ENCODE assay signal across 1 cellular context in the genomic region with DNA sequence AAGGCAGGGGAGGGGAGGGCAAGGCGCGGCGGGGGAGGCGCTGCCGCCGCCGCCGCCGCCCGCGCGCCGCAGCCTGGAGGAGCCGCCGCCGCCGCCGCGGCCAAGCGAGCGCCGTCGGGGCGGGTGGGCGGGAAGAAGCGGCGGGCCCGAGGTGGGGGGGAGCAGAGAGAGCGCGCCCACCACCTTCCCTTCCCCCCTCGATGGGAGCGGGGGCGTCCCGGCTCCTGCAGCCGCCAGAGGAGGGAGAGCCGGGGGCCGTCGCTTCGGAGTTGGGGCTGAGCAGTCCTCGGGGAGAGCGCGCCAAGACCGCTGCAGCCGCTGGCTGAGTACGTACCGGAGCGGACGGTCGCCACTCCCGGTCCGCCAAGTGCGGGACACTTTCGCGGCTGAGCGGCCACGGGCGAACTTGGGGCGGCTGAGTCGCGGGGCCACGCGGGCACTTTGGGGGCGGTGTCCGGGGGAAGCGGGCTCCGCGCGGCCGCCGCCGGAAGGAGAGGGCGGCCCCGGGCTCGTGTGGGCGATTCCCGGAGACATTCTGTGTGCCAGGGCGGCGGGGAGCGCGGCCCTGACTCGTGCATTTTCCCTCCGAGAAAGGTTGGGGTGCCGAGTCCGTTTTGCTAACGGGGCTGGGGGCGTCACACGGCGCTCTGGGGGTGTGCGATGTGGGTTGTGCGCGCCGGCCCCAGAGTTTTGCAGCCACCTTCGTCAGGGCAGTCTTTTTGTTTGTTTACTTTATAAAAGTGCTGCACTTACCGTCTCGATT.
TF ChIP-seq lines count a peak whose summit lies in the region.

A gene with protein sequence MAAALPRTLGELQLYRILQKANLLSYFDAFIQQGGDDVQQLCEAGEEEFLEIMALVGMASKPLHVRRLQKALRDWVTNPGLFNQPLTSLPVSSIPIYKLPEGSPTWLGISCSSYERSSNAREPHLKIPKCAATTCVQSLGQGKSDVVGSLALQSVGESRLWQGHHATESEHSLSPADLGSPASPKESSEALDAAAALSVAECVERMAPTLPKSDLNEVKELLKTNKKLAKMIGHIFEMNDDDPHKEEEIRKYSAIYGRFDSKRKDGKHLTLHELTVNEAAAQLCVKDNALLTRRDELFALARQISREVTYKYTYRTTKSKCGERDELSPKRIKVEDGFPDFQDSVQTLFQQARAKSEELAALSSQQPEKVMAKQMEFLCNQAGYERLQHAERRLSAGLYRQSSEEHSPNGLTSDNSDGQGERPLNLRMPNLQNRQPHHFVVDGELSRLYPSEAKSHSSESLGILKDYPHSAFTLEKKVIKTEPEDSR (plus strand): TSS at position 49 of the 763 bp plus-strand sequence. CDS start 10,094 bp downstream, outside the sequence.

TF ChIP-seq in WTC11, 78 proteins besides CTCF, POLR2A, EP300 and RAD21 (continued from another document and continues in another):
- TF ChIP-seq, protein P1, sequence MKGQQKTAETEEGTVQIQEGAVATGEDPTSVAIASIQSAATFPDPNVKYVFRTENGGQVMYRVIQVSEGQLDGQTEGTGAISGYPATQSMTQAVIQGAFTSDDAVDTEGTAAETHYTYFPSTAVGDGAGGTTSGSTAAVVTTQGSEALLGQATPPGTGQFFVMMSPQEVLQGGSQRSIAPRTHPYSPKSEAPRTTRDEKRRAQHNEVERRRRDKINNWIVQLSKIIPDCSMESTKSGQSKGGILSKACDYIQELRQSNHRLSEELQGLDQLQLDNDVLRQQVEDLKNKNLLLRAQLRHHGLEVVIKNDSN (CRISPR knock-in tag; IDR thresholded peaks at IDR 0.05): 0 out of 2 replicates have a peak, but pooled peaks have one; percentile 7
- TF ChIP-seq FOXK1 (CRISPR knock-in tag; IDR thresholded peaks at IDR 0.05) (0 out of 2 replicates have a peak, but pooled peaks have one; percentile 6), TP53 (CRISPR knock-in tag; IDR thresholded peaks at IDR 0.05) (no peak), FOXP1 (CRISPR knock-in tag; IDR thresholded peaks at IDR 0.05; ENCODE audit: borderline replicate concordance) (peak; percentile 63; the same call in 1 of the 2 replicates), KAT7 (CRISPR knock-in tag; IDR thresholded peaks at IDR 0.05; ENCODE audit: borderline replicate concordance) (no peak), EMX1 (CRISPR knock-in tag; IDR thresholded peaks at IDR 0.05) (no peak), NR1H2 (CRISPR knock-in tag; IDR thresholded peaks at IDR 0.05) (no peak), JUN (CRISPR knock-in tag; IDR thresholded peaks at IDR 0.05) (no peak), SOX15 (CRISPR knock-in tag; IDR thresholded peaks at IDR 0.05) (no peak), FOXJ3 (CRISPR knock-in tag; IDR thresholded peaks at IDR 0.05; ENCODE audit: borderline replicate concordance) (no peak), IRF2 (CRISPR knock-in tag; IDR thresholded peaks at IDR 0.05; ENCODE audit: borderline replicate concordance, low read depth) (no peak), TEAD4 (CRISPR knock-in tag; IDR thresholded peaks at IDR 0.05) (no peak), GABPB1 (CRISPR knock-in tag; IDR thresholded peaks at IDR 0.05) (peak; percentile 28; the same call in 1 of the 2 replicates), MXD4 (CRISPR knock-in tag; IDR thresholded peaks at IDR 0.05; ENCODE audit: borderline replicate concordance) (no peak), ZNF671 (CRISPR knock-in tag; IDR thresholded peaks at IDR 0.05) (no peak), RORB (CRISPR knock-in tag; IDR thresholded peaks at IDR 0.05) (no peak), NR2C2 (CRISPR knock-in tag; IDR thresholded peaks at IDR 0.05) (no peak), CREB1 (CRISPR knock-in tag; IDR thresholded peaks at IDR 0.05) (no peak), ZNF396 (CRISPR knock-in tag; IDR thresholded peaks at IDR 0.05; ENCODE audit: borderline replicate concordance) (no peak), NFATC4 (CRISPR knock-in tag; IDR thresholded peaks at IDR 0.05) (no peak), NFE2L1 (CRISPR knock-in tag; IDR thresholded peaks at IDR 0.05) (no peak), ESRRA (CRISPR knock-in tag; IDR thresholded peaks at IDR 0.05; ENCODE audit: borderline replicate concordance) (no peak), TEAD1 (CRISPR knock-in tag; IDR thresholded peaks at IDR 0.05) (no peak), JAZF1 (CRISPR knock-in tag; IDR thresholded peaks at IDR 0.05) (no peak), ELF4 (CRISPR knock-in tag; IDR thresholded peaks at IDR 0.05; ENCODE audit: low read depth) (no peak)
- TF ChIP-seq, protein P2, sequence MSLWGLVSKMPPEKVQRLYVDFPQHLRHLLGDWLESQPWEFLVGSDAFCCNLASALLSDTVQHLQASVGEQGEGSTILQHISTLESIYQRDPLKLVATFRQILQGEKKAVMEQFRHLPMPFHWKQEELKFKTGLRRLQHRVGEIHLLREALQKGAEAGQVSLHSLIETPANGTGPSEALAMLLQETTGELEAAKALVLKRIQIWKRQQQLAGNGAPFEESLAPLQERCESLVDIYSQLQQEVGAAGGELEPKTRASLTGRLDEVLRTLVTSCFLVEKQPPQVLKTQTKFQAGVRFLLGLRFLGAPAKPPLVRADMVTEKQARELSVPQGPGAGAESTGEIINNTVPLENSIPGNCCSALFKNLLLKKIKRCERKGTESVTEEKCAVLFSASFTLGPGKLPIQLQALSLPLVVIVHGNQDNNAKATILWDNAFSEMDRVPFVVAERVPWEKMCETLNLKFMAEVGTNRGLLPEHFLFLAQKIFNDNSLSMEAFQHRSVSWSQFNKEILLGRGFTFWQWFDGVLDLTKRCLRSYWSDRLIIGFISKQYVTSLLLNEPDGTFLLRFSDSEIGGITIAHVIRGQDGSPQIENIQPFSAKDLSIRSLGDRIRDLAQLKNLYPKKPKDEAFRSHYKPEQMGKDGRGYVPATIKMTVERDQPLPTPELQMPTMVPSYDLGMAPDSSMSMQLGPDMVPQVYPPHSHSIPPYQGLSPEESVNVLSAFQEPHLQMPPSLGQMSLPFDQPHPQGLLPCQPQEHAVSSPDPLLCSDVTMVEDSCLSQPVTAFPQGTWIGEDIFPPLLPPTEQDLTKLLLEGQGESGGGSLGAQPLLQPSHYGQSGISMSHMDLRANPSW (CRISPR knock-in tag; conservative IDR thresholded peaks at IDR 0.05; ENCODE audit: low read depth): no peak
- TF ChIP-seq, protein P3, sequence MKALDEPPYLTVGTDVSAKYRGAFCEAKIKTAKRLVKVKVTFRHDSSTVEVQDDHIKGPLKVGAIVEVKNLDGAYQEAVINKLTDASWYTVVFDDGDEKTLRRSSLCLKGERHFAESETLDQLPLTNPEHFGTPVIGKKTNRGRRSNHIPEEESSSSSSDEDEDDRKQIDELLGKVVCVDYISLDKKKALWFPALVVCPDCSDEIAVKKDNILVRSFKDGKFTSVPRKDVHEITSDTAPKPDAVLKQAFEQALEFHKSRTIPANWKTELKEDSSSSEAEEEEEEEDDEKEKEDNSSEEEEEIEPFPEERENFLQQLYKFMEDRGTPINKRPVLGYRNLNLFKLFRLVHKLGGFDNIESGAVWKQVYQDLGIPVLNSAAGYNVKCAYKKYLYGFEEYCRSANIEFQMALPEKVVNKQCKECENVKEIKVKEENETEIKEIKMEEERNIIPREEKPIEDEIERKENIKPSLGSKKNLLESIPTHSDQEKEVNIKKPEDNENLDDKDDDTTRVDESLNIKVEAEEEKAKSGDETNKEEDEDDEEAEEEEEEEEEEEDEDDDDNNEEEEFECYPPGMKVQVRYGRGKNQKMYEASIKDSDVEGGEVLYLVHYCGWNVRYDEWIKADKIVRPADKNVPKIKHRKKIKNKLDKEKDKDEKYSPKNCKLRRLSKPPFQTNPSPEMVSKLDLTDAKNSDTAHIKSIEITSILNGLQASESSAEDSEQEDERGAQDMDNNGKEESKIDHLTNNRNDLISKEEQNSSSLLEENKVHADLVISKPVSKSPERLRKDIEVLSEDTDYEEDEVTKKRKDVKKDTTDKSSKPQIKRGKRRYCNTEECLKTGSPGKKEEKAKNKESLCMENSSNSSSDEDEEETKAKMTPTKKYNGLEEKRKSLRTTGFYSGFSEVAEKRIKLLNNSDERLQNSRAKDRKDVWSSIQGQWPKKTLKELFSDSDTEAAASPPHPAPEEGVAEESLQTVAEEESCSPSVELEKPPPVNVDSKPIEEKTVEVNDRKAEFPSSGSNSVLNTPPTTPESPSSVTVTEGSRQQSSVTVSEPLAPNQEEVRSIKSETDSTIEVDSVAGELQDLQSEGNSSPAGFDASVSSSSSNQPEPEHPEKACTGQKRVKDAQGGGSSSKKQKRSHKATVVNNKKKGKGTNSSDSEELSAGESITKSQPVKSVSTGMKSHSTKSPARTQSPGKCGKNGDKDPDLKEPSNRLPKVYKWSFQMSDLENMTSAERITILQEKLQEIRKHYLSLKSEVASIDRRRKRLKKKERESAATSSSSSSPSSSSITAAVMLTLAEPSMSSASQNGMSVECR (CRISPR knock-in tag; IDR thresholded peaks at IDR 0.05; ENCODE audit: borderline replicate concordance): peak; percentile 44; the same call in 1 of the 2 replicates
- TF ChIP-seq, protein P4, sequence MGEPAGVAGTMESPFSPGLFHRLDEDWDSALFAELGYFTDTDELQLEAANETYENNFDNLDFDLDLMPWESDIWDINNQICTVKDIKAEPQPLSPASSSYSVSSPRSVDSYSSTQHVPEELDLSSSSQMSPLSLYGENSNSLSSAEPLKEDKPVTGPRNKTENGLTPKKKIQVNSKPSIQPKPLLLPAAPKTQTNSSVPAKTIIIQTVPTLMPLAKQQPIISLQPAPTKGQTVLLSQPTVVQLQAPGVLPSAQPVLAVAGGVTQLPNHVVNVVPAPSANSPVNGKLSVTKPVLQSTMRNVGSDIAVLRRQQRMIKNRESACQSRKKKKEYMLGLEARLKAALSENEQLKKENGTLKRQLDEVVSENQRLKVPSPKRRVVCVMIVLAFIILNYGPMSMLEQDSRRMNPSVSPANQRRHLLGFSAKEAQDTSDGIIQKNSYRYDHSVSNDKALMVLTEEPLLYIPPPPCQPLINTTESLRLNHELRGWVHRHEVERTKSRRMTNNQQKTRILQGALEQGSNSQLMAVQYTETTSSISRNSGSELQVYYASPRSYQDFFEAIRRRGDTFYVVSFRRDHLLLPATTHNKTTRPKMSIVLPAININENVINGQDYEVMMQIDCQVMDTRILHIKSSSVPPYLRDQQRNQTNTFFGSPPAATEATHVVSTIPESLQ (CRISPR knock-in tag; IDR thresholded peaks at IDR 0.05): no peak
- TF ChIP-seq, protein P5, sequence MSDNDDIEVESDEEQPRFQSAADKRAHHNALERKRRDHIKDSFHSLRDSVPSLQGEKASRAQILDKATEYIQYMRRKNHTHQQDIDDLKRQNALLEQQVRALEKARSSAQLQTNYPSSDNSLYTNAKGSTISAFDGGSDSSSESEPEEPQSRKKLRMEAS (CRISPR knock-in tag; IDR thresholded peaks at IDR 0.05): peak; percentile 26; the same call in 1 of the 2 replicates
- TF ChIP-seq, protein P6, sequence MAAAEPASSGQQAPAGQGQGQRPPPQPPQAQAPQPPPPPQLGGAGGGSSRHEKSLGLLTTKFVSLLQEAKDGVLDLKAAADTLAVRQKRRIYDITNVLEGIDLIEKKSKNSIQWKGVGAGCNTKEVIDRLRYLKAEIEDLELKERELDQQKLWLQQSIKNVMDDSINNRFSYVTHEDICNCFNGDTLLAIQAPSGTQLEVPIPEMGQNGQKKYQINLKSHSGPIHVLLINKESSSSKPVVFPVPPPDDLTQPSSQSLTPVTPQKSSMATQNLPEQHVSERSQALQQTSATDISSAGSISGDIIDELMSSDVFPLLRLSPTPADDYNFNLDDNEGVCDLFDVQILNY (CRISPR knock-in tag; IDR thresholded peaks at IDR 0.05): peak; percentile 39; the same call in 1 of the 2 replicates
- TF ChIP-seq, protein P7, sequence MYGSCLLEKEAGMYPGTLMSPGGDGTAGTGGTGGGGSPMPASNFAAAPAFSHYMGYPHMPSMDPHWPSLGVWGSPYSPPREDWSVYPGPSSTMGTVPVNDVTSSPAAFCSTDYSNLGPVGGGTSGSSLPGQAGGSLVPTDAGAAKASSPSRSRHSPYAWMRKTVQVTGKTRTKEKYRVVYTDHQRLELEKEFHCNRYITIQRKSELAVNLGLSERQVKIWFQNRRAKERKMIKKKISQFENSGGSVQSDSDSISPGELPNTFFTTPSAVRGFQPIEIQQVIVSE (CRISPR knock-in tag; IDR thresholded peaks at IDR 0.05; ENCODE audit: borderline replicate concordance): no peak
- TF ChIP-seq, protein P8, sequence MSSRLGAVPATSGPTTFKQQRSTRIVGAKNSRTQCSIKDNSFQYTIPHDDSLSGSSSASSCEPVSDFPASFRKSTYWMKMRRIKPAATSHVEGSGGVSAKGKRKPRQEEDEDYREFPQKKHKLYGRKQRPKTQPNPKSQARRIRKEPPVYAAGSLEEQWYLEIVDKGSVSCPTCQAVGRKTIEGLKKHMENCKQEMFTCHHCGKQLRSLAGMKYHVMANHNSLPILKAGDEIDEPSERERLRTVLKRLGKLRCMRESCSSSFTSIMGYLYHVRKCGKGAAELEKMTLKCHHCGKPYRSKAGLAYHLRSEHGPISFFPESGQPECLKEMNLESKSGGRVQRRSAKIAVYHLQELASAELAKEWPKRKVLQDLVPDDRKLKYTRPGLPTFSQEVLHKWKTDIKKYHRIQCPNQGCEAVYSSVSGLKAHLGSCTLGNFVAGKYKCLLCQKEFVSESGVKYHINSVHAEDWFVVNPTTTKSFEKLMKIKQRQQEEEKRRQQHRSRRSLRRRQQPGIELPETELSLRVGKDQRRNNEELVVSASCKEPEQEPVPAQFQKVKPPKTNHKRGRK (CRISPR knock-in tag; IDR thresholded peaks at IDR 0.05; ENCODE audit: borderline replicate concordance): no peak
- TF ChIP-seq, protein P9, sequence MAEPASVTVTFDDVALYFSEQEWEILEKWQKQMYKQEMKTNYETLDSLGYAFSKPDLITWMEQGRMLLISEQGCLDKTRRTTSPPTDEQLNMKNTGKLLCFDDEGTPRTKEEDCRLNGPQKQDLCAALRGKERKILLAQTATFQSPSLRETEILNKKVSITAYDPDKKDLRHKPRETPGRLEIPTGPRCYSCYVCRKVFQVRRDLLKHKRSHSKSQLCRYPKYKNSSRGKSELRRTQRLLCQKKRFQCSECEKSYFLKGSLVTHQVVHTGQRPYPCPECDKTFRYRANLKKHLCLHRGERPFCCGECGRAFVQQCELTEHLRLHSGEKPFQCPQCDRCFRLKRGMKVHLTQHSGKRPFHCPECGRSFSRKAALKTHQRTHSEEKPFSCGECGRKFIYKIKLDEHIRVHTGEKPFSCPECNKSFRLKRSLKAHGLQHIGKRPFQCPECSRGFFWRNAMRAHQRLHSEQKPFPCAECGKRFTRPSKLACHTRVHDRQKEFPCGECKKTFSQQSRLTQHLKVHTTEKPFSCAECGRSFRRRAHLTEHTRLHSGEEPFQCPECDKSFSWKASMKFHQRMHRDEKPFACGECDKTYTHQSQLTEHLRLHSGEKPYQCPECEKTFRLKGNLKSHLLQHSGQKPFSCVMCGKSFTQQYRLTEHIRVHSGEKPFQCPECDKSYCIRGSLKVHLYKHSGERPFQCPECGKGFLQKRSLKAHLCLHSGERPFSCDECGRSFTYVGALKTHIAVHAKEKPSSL (CRISPR knock-in tag; conservative IDR thresholded peaks at IDR 0.05): no peak
- TF ChIP-seq, protein P10, sequence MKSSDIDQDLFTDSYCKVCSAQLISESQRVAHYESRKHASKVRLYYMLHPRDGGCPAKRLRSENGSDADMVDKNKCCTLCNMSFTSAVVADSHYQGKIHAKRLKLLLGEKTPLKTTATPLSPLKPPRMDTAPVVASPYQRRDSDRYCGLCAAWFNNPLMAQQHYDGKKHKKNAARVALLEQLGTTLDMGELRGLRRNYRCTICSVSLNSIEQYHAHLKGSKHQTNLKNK (CRISPR knock-in tag; IDR thresholded peaks at IDR 0.05): no peak
- TF ChIP-seq, protein P11, sequence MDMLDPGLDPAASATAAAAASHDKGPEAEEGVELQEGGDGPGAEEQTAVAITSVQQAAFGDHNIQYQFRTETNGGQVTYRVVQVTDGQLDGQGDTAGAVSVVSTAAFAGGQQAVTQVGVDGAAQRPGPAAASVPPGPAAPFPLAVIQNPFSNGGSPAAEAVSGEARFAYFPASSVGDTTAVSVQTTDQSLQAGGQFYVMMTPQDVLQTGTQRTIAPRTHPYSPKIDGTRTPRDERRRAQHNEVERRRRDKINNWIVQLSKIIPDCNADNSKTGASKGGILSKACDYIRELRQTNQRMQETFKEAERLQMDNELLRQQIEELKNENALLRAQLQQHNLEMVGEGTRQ (CRISPR knock-in tag; IDR thresholded peaks at IDR 0.05): 0 out of 2 replicates have a peak, but pooled peaks have one; percentile 14
